21 cellular contexts compared by ENCODE assay signal in the genomic region with DNA sequence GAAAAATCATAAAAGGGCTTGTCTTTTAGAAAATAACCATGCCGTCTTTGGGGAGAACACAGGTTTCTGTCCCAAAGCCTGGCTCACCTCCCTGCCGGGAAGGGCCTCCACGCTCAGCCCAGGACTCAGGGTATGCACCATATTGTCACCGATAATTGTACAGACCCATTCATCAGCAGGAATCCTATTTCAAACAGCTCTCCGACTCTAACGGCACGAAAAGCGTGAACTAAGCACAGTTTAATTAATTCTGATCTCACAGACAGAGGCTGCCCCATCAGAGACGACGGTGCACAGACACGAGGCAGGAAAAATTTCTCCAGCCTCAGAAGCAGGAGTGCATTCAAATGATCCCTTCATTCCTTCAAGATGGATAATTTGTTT.
DNase-seq lines count a peak whose midpoint lies in the region; ATAC-seq and TF ChIP-seq lines count a peak whose summit lies in the region.
"Had no signal": no experiment of that assay in that cellular context is flagged by ENCODE, and none has a peak within 500 bp of the region (broad histone marks: within the 10 kb centered on the region; RNA-seq: fewer than 3 reads in every experiment).

No MANE protein-coding gene starts in this region.

- H3K4me2 ChIP-seq in neural progenitor cell = peak overlapping the region; percentile 16

- H3K4me3 Mint-ChIP-seq in endodermal cell (no peak overlapping the region), neural progenitor cell (peak overlapping the region; percentile 70)
- H3K4me3 Mint-ChIP-seq in activated T-helper 1 cell treated with anti-CD3 and anti-CD28 coated beads, Interleukin-12 subunit alpha, Interleukin-12 subunit beta, Interleukin-2, Interleukin-4 antibody, amounts not matched to agents 30 ng/mL and 10 ng/mL and 1 ng/mL, durations not matched to agents 14 hours and 24 hours and 36 hours = no peak overlapping the region
- H3K4me3 Mint-ChIP-seq: B cell, CD14-positive monocyte had no signal

- TF ChIP-seq POLR2A in heart left ventricle (IDR thresholded peaks at IDR 0.05) = no peak

- peaks cover under 1% of the 10 kb centered on the region for H3K9me3 Mint-ChIP-seq in endodermal cell
- peaks cover 3% of the 10 kb centered on the region for H3K9me3 Mint-ChIP-seq in neural progenitor cell
- H3K9me3 Mint-ChIP-seq in activated T-helper 1 cell treated with anti-CD3 and anti-CD28 coated beads, Interleukin-12 subunit alpha, Interleukin-12 subunit beta, Interleukin-2, Interleukin-4 antibody, amounts not matched to agents 30 ng/mL and 10 ng/mL and 1 ng/mL, durations not matched to agents 14 hours and 24 hours and 36 hours = no peaks in the 10 kb centered on the region

- no peaks in the 10 kb centered on the region for H3K79me2 ChIP-seq in neural progenitor cell (ENCODE audit: low read depth)

- H3K36me3 ChIP-seq in heart left ventricle = no peaks in the 10 kb centered on the region
- H3K36me3 ChIP-seq in endodermal cell (ENCODE audit: control insufficient read depth, insufficient read depth, low read length) = no peaks in the 10 kb centered on the region
- no peaks in the 10 kb centered on the region for H3K36me3 ChIP-seq in neural progenitor cell

- WGBS in heart left ventricle, 4 donors = 92 to 95% (median 93%) methylated on average over 11 of the region's 11 CpGs
- WGBS in endodermal cell (ENCODE audit: insufficient coverage in 1 of 2, insufficient read length in 1 of 2), 2 experiments = 78 to 92% methylated on average over 10 to 11 of the region's 11 CpGs

- H3K9me3 ChIP-seq in heart left ventricle (no peaks in the 10 kb centered on the region), endodermal cell (ENCODE audit: control insufficient read depth, low read length) (no peaks in the 10 kb centered on the region), neural progenitor cell (ENCODE audit: low read depth) (no peaks in the 10 kb centered on the region)

- H3F3A ChIP-seq in neural progenitor cell (ENCODE audit: low read depth) = peaks cover 4% of the 10 kb centered on the region

- H3K27ac ChIP-seq in heart left ventricle (peak overlapping the region in 7 of 12 donors; percentile 34 to 71 (median 59)), endodermal cell (ENCODE audit: low read depth, low read length) (peak overlapping the region; percentile 81), neural progenitor cell (no peak overlapping the region)
- H3K27ac ChIP-seq: 22Rv1, RWPE1 had no signal

- peaks cover 4% of the 10 kb centered on the region for H3K4me1 Mint-ChIP-seq in endodermal cell
- H3K4me1 Mint-ChIP-seq in neural progenitor cell = peaks cover 43% of the 10 kb centered on the region
- no peaks in the 10 kb centered on the region for H3K4me1 Mint-ChIP-seq in activated T-helper 1 cell treated with anti-CD3 and anti-CD28 coated beads, Interleukin-12 subunit alpha, Interleukin-12 subunit beta, Interleukin-2, Interleukin-4 antibody, amounts not matched to agents 30 ng/mL and 10 ng/mL and 1 ng/mL, durations not matched to agents 14 hours and 24 hours and 36 hours (ENCODE audit: low read depth)
- H3K4me1 Mint-ChIP-seq: B cell, CD14-positive monocyte had no signal

- H3K4me3 ChIP-seq in heart left ventricle (no peak overlapping the region), endodermal cell (ENCODE audit: low read length) (no peak overlapping the region), neural progenitor cell (no peak overlapping the region)

- DNase-seq in heart left ventricle (no peak), Right ventricle myocardium superior (no peak), endodermal cell (no peak), neural progenitor cell (ENCODE audit: low spot score) (peak; percentile 25)
- DNase-seq in activated T-cell treated with anti-CD3 and anti-CD28 coated beads, Interleukin-2, amount 50 U/mL, for 1 hour = no peak
- DNase-seq in activated T-helper 1 cell treated with anti-CD3 and anti-CD28 coated beads, Interleukin-12 subunit alpha, Interleukin-12 subunit beta, Interleukin-2, Interleukin-4 antibody, amounts not matched to agents 30 ng/mL and 10 ng/mL and 1 ng/mL, durations not matched to agents 14 hours and 24 hours and 36 hours (ENCODE audit: low spot score) = no peak
- DNase-seq: Calu3, DND-41, NCI-H1048, NCI-H1417, NCI-H1694, NCI-H2029 treated with DMSO at 0.1 percent for 48 hours, NCI-H446 treated with DMSO at 0.1 percent for 48 hours, NCI-H526 treated with DMSO at 0.1 percent for 48 hours, SHP77 treated with DMSO at 0.1 percent for 48 hours had no signal

- H3K4me1 ChIP-seq in heart left ventricle = peaks cover 0 to 8% (median 0%) of the 10 kb centered on the region in 12 donors
- H3K4me1 ChIP-seq in endodermal cell (ENCODE audit: control insufficient read depth, insufficient read depth, low read length) = peaks cover 2% of the 10 kb centered on the region
- H3K4me1 ChIP-seq in neural progenitor cell = peaks cover 17% of the 10 kb centered on the region

- no peaks in the 10 kb centered on the region for H3K27me3 Mint-ChIP-seq in endodermal cell (ENCODE audit: insufficient read depth)
- H3K27me3 Mint-ChIP-seq in neural progenitor cell (ENCODE audit: insufficient read depth, low read depth) = peaks cover 10% of the 10 kb centered on the region
- no peaks in the 10 kb centered on the region for H3K27me3 Mint-ChIP-seq in activated T-helper 1 cell treated with anti-CD3 and anti-CD28 coated beads, Interleukin-12 subunit alpha, Interleukin-12 subunit beta, Interleukin-2, Interleukin-4 antibody, amounts not matched to agents 30 ng/mL and 10 ng/mL and 1 ng/mL, durations not matched to agents 14 hours and 24 hours and 36 hours (ENCODE audit: insufficient read depth)
- H3K27me3 Mint-ChIP-seq: B cell had no signal

- ATAC-seq in heart left ventricle (no peak), Right ventricle myocardium superior (ENCODE audit: poor library complexity) (no peak), HG02885 (IDR thresholded peaks at IDR 0.05; ENCODE audit: poor library complexity, unreplicated experiment) (no peak)
- ATAC-seq: Panc1 had no signal

- no peaks in the 10 kb centered on the region for H3K36me3 Mint-ChIP-seq in endodermal cell (ENCODE audit: low read depth)
- peaks cover 2% of the 10 kb centered on the region for H3K36me3 Mint-ChIP-seq in neural progenitor cell
- no peaks in the 10 kb centered on the region for H3K36me3 Mint-ChIP-seq in activated T-helper 1 cell treated with anti-CD3 and anti-CD28 coated beads, Interleukin-12 subunit alpha, Interleukin-12 subunit beta, Interleukin-2, Interleukin-4 antibody, amounts not matched to agents 30 ng/mL and 10 ng/mL and 1 ng/mL, durations not matched to agents 14 hours and 24 hours and 36 hours (ENCODE audit: low read depth)
- H3K36me3 Mint-ChIP-seq: CD14-positive monocyte had no signal

- H2AFZ ChIP-seq in neural progenitor cell (replicated peaks) = no peak overlapping the region

- H3K27ac Mint-ChIP-seq in endodermal cell (no peak overlapping the region), neural progenitor cell (peak overlapping the region; percentile 36)
- H3K27ac Mint-ChIP-seq in activated T-helper 1 cell treated with anti-CD3 and anti-CD28 coated beads, Interleukin-12 subunit alpha, Interleukin-12 subunit beta, Interleukin-2, Interleukin-4 antibody, amounts not matched to agents 30 ng/mL and 10 ng/mL and 1 ng/mL, durations not matched to agents 14 hours and 24 hours and 36 hours = no peak overlapping the region
- H3K27ac Mint-ChIP-seq: B cell had no signal

- TF ChIP-seq CTCF in heart left ventricle (IDR thresholded peaks at IDR 0.05) (no peak), endodermal cell (conservative IDR thresholded peaks at IDR 0.05) (no peak), neural progenitor cell (IDR thresholded peaks at IDR 0.05) (no peak)

- intact Hi-C loops in heart left ventricle (cut with DNase I) (loop anchor here in 7 of 10 donors (5.0 to 10.0 kb wide), 3 partner anchors 272 to 579 kb away; a partner anchor contains a TSS), Right ventricle myocardium superior (cut with DNase I) (no loop called here)
- intact Hi-C loops in activated T-helper 1 cell treated with anti-CD3 and anti-CD28 coated beads, Interleukin-12 subunit alpha, Interleukin-12 subunit beta, Interleukin-2, Interleukin-4 antibody, amounts not matched to agents 30 ng/mL and 10 ng/mL and 1 ng/mL, durations not matched to agents 14 hours and 24 hours and 36 hours (cut with micrococcal nuclease) = no loop called here

- no peaks in the 10 kb centered on the region for H3K27me3 ChIP-seq in heart left ventricle
- no peaks in the 10 kb centered on the region for H3K27me3 ChIP-seq in endodermal cell (ENCODE audit: control insufficient read depth, insufficient read depth, low read length, poor library complexity, severe bottlenecking)
- no peaks in the 10 kb centered on the region for H3K27me3 ChIP-seq in neural progenitor cell

- H4K20me1 ChIP-seq in neural progenitor cell (ENCODE audit: low read depth) = no peaks in the 10 kb centered on the region

- H3K9ac ChIP-seq in endodermal cell (ENCODE audit: extremely low read depth, low read length, poor library complexity, severe bottlenecking) (no peak overlapping the region), neural progenitor cell (no peak overlapping the region)

Comparison
In these comparisons a context has a peak if more than half of its experiments do, and no peak if none do; other contexts are left out.
1. intact Hi-C loops: an anchor here in heart left ventricle (5.0 to 10.0 kb wide); none called in Right ventricle myocardium superior and activated T-helper 1 cell treated with anti-CD3 and anti-CD28 coated beads, Interleukin-12 subunit alpha, Interleukin-12 subunit beta, Interleukin-2, Interleukin-4 antibody, amounts not matched to agents 30 ng/mL and 10 ng/mL and 1 ng/mL, durations not matched to agents 14 hours and 24 hours and 36 hours.